ENCODE assay signal across 17 cellular contexts in genomic region chr20:24960302-24960801, GRCh38. TPM values are rescaled to one million over a fixed set of nuclear protein-coding genes. Genes with fewer than 3 reads are reported as not detected.
DNase-seq lines count a peak whose midpoint lies in the region; ATAC-seq, FAIRE-seq and TF ChIP-seq lines count a peak whose summit lies in the region.
"Had no signal": no experiment of that assay in that cellular context is flagged by ENCODE, and none has a peak within 500 bp of the region (broad histone marks: within the 10 kb centered on the region; RNA-seq: fewer than 3 reads in every experiment).

No MANE protein-coding gene starts in this region.

- CTCF ChIA-PET in activated CD4-positive, alpha-beta memory T cell treated with anti-CD3 and anti-CD28 coated beads, Interleukin-2, amount 10 ng/mL, durations not matched to agents 7 days and 5 days (lab: Charles Lee): interaction anchor here (1.3 to 1.6 kb wide), 2 partner anchors 10 to 20 kb away, joined by 3 to 4 read pairs; no protein-coding TSS in a partner anchor

- H3K36me3 Mint-ChIP-seq in activated CD4-positive, alpha-beta memory T cell treated with anti-CD3 and anti-CD28 coated beads, Interleukin-2, amount 10 ng/mL, durations not matched to agents 7 days and 5 days (ENCODE audit: low read depth): peaks cover 87% of the 10 kb centered on the region

- H3K27me3 Mint-ChIP-seq in activated CD4-positive, alpha-beta memory T cell treated with anti-CD3 and anti-CD28 coated beads, Interleukin-2, amount 10 ng/mL, durations not matched to agents 7 days and 5 days: no peaks in the 10 kb centered on the region

- H3K4me3 Mint-ChIP-seq in activated CD4-positive, alpha-beta memory T cell treated with anti-CD3 and anti-CD28 coated beads, Interleukin-2, amount 10 ng/mL, durations not matched to agents 7 days and 5 days: no peak overlapping the region

- WGBS in stomach, 5 donors: 91 to 94% (median 94%) methylated on average over 9 to 10 of the region's 10 CpGs

- H3K4me1 ChIP-seq in stomach: no peaks in the 10 kb centered on the region
- H3K4me1 ChIP-seq: prostate gland had no signal

- peak; percentile 16 for ATAC-seq in left lobe of liver
- ATAC-seq: left colon, Panc1 had no signal

- no peaks in the 10 kb centered on the region for H3K9me3 Mint-ChIP-seq in activated CD4-positive, alpha-beta memory T cell treated with anti-CD3 and anti-CD28 coated beads, Interleukin-2, amount 10 ng/mL, durations not matched to agents 7 days and 5 days

- peak; percentile 48 for DNase-seq in activated CD8-positive, alpha-beta memory T cell treated with anti-CD3 and anti-CD28 coated beads, Interleukin-2, amount 50 U/mL, for 48 hours
- DNase-seq in activated CD8-positive, alpha-beta memory T cell treated with anti-CD3 and anti-CD28 coated beads, Interleukin-2, amount 50 U/mL, for 4 hours: no peak
- peak; percentile 13 for DNase-seq in activated CD4-positive, alpha-beta memory T cell treated with anti-CD3 and anti-CD28 coated beads, Interleukin-2, amount 10 ng/mL, durations not matched to agents 7 days and 5 days
- DNase-seq in left lobe of liver (ENCODE audit: low spot score) (peak; percentile 42), stomach (peak; percentile 17), NCI-H1105 (lab: John Stamatoyannopoulos, UW) (no peak), NCI-H1105 treated with DMSO at 0.1 percent for 48 hours (lab: John Stamatoyannopoulos, UW) (no peak), GM12891 (ENCODE audit: insufficient read length, low spot score) (no peak)
- DNase-seq: Caco-2, left colon, NCI-H2029 treated with DMSO at 0.1 percent for 48 hours, substantia nigra, WERI-Rb-1 had no signal

- H3K36me3 ChIP-seq in stomach: peaks cover 35 to 97% (median 95%) of the 10 kb centered on the region in 4 donors
- H3K36me3 ChIP-seq: prostate gland had no signal

- no peak for TF ChIP-seq EP300 in stomach (IDR thresholded peaks at IDR 0.05)

- H3K27ac ChIP-seq in stomach: peak overlapping the region in 3 of 5 donors; percentile 7 to 29 (median 18)
- H3K27ac ChIP-seq: prostate gland, WERI-Rb-1 had no signal

- TF ChIP-seq POLR2A in stomach (IDR thresholded peaks at IDR 0.05) (no peak), GM12891 (IDR thresholded peaks at IDR 0.05; ENCODE audit: low read depth, low read length) (no peak)

- H3K4me3 ChIP-seq in stomach: no peak overlapping the region
- H3K4me3 ChIP-seq: prostate gland had no signal

- peaks cover 30% of the 10 kb centered on the region for H3K4me1 Mint-ChIP-seq in activated CD4-positive, alpha-beta memory T cell treated with anti-CD3 and anti-CD28 coated beads, Interleukin-2, amount 10 ng/mL, durations not matched to agents 7 days and 5 days

- peak overlapping the region; percentile 77 for H3K27ac Mint-ChIP-seq in activated CD4-positive, alpha-beta memory T cell treated with anti-CD3 and anti-CD28 coated beads, Interleukin-2, amount 10 ng/mL, durations not matched to agents 7 days and 5 days

- TF ChIP-seq CTCF in stomach (IDR thresholded peaks at IDR 0.05): no peak

- FAIRE-seq in GM12891 (lab: Jason Lieb, UNC): no peak
- FAIRE-seq: astrocyte, GM18507 had no signal

- no peaks in the 10 kb centered on the region for H3K9me3 ChIP-seq in stomach
- H3K9me3 ChIP-seq: Caco-2, prostate gland had no signal

- POLR2A ChIA-PET in activated CD4-positive, alpha-beta memory T cell treated with anti-CD3 and anti-CD28 coated beads, Interleukin-2, amount 10 ng/mL, durations not matched to agents 7 days and 5 days (lab: Charles Lee): interaction anchor here (0.8 to 2.0 kb wide), 4 partner anchors 8 to 30 kb away, joined by 3 to 11 read pairs (median 3); partner anchors contain the start of gene CST7

- H3K27me3 ChIP-seq in stomach: no peaks in the 10 kb centered on the region

- intact Hi-C loops in stomach (cut with DNase I; ENCODE audit: low total_unique reads): no loop called here

TF ChIP-seq in GM12891, 5 proteins besides CTCF, POLR2A, EP300 and RAD21:
- TF ChIP-seq POU2F2 (IDR thresholded peaks at IDR 0.05; ENCODE audit: low read depth, low read length): no peak
- TF ChIP-seq POLR2AphosphoS5 (IDR thresholded peaks at IDR 0.05; ENCODE audit: low read depth, low read length): no peak
- TF ChIP-seq TAF1 (IDR thresholded peaks at IDR 0.05; ENCODE audit: low read depth, low read length): no peak
- TF ChIP-seq SPI1 (IDR thresholded peaks at IDR 0.05; ENCODE audit: low read depth, low read length): no peak
- no peak for TF ChIP-seq PAX5 (IDR thresholded peaks at IDR 0.05; ENCODE audit: insufficient read depth, low read length, severe bottlenecking)

RNA-seq across cellular contexts. Expression of gene CST7, which starts 11.3 kb away (rescaled TPM):
- total RNA-seq in activated CD4-positive, alpha-beta memory T cell treated with anti-CD3 and anti-CD28 coated beads, Interleukin-2, amount 10 ng/mL, durations not matched to agents 7 days and 5 days: 100 to 1,000 TPM; 178 to 182 TPM
- 0.38 TPM for total RNA-seq in left lobe of liver
- 1 to 10 TPM in 3 of 5 donors, under 1 TPM in 1, not detected in 1; 0.87 to 4.5 (median 2.0) TPM for total RNA-seq in stomach
- 1 to 10 TPM; 2.5 to 8.3 (median 4.9) TPM for polyA plus RNA-seq in stomach
- not detected for polyA plus RNA-seq in GM12891 (2012; ENCODE audit: low read depth, missing spikeins)
- total RNA-seq: Caco-2 had no signal

RNA-seq across cellular contexts. Expression of gene APMAP, which starts 32.2 kb away (rescaled TPM):
- 10 to 100 TPM; 44.1 to 46.5 TPM for total RNA-seq in activated CD4-positive, alpha-beta memory T cell treated with anti-CD3 and anti-CD28 coated beads, Interleukin-2, amount 10 ng/mL, durations not matched to agents 7 days and 5 days
- total RNA-seq in left lobe of liver (180 TPM), stomach (10 to 100 TPM; 12.3 to 55.6 (median 39.3) TPM)
- 10 to 100 TPM; 14.4 to 29.5 (median 24.8) TPM for polyA plus RNA-seq in stomach
- 18.8 TPM for polyA plus RNA-seq in GM12891 (2012; ENCODE audit: low read depth, missing spikeins)

Comparison
In these comparisons a context has a peak if more than half of its experiments do, and no peak if none do; other contexts are left out.
1. DNase-seq: peak in activated CD8-positive, alpha-beta memory T cell treated with anti-CD3 and anti-CD28 coated beads, Interleukin-2, amount 50 U/mL, for 48 hours (single experiment), activated CD4-positive, alpha-beta memory T cell treated with anti-CD3 and anti-CD28 coated beads, Interleukin-2, amount 10 ng/mL, durations not matched to agents 7 days and 5 days (single experiment), left lobe of liver (single experiment) and stomach (single experiment); none in activated CD8-positive, alpha-beta memory T cell treated with anti-CD3 and anti-CD28 coated beads, Interleukin-2, amount 50 U/mL, for 4 hours (single experiment), NCI-H1105 (single experiment), NCI-H1105 treated with DMSO at 0.1 percent for 48 hours (single experiment) and GM12891 (single experiment).
2. RNA of gene CST7, which starts 11.3 kb away (total RNA-seq): 178 to 182 TPM in activated CD4-positive, alpha-beta memory T cell treated with anti-CD3 and anti-CD28 coated beads, Interleukin-2, amount 10 ng/mL, durations not matched to agents 7 days and 5 days; 0.87 to 4.5 TPM in stomach and 0.38 TPM in left lobe of liver (single experiment); every median in the first group is over 10 times any median in the second.